ENCODE assay signal across 25 cellular contexts in genomic region chr9:136156216-136157120, GRCh38. TPM values are rescaled to one million over a fixed set of nuclear protein-coding genes. Genes with fewer than 3 reads are reported as not detected.
DNase-seq lines count a peak whose midpoint lies in the region; ATAC-seq, FAIRE-seq and TF ChIP-seq lines count a peak whose summit lies in the region.
"Had no signal": no experiment of that assay in that cellular context is flagged by ENCODE, and none has a peak within 500 bp of the region (broad histone marks: within the 10 kb centered on the region; RNA-seq: fewer than 3 reads in every experiment).

No MANE protein-coding gene starts in this region.

- peaks cover 56 to 67% of the 10 kb centered on the region in 2 experiments for H3K27me3 ChIP-seq in K562 (ENCODE audit: control insufficient read depth in 2 of 2, insufficient read depth in 2 of 2, low read length in 2 of 2)
- H3K27me3 ChIP-seq: BLaER1 had no signal

- H3K4me3 ChIP-seq in K562, result no peak overlapping the region
- H3K4me3 ChIP-seq: BLaER1, GM12878, GM23248, HAP-1 had no signal

- 10% methylated on average over 36 of the region's 42 CpGs for WGBS in K562 (ENCODE audit: insufficient coverage, low coverage, missing lambda C conversion rate)

- TF ChIP-seq POLR2A in K562 (conservative IDR thresholded peaks at IDR 0.05), result no peak

- FAIRE-seq in K562 (lab: Jason Lieb, UNC), result no peak
- FAIRE-seq: GM12878, GM19239, HepG2 had no signal

- no peaks in the 10 kb centered on the region for H3K9me3 ChIP-seq in K562 (replicated peaks; ENCODE audit: control insufficient read depth, insufficient read depth, low read depth, low read length)
- H3K9me3 ChIP-seq: BLaER1, HAP-1 had no signal

- peaks cover 5% of the 10 kb centered on the region; the same call in 1 of the 2 replicates for H4K20me1 ChIP-seq in K562 (replicated peaks; ENCODE audit: control insufficient read depth, insufficient read depth, low read length)
- H4K20me1 ChIP-seq: BLaER1 had no signal

- in situ Hi-C loops in K562 (cut with MboI), result no loop called here

- H3K27ac Mint-ChIP-seq in nephron, result no peak overlapping the region
- H3K27ac Mint-ChIP-seq: CD14-positive monocyte; CD4-positive, alpha-beta memory T cell; HFFc6; IgD-negative memory B cell had no signal

- CTCF ChIA-PET in HEK293T (lab: Yijun Ruan, JAX), result interaction anchor here (1.2 to 1.3 kb wide), 2 partner anchors 12 to 18 kb away, joined by 3 to 4 read pairs; no protein-coding TSS in a partner anchor
- CTCF ChIA-PET in K562 (lab: Yijun Ruan, JAX; ENCODE audit: low intra/inter-chr PET ratio), result no interaction called here

- ATAC-seq in Right ventricle myocardium inferior, result no peak
- ATAC-seq in K562, result no peak
- no peak for ATAC-seq in GM21786 (IDR thresholded peaks at IDR 0.05; ENCODE audit: unreplicated experiment)
- ATAC-seq: GM12878, HepG2 had no signal

- BruUV-seq in K562 (replicated peaks; lab: Mats Ljungman, UMichigan), result no TSS peak

- peaks cover 20% of the 10 kb centered on the region for H3K4me1 Mint-ChIP-seq in nephron
- H3K4me1 Mint-ChIP-seq: CD14-positive monocyte; CD4-positive, alpha-beta memory T cell had no signal

- peak; percentile 45 for DNase-seq in Right ventricle myocardium inferior (ENCODE audit: missing footprints)
- no peak for DNase-seq in cardiac septum (ENCODE audit: low spot score)
- no peak for DNase-seq in HEK293T (ENCODE audit: extremely low spot score)
- DNase-seq in K562 (ENCODE audit: extremely low read depth in 1 of 4, low spot score in 3 of 4), result no peak
- DNase-seq in ureter (ENCODE audit: low spot score), result no peak
- no peak for DNase-seq in OCI-M2 (lab: John Stamatoyannopoulos, UW; ENCODE audit: unreplicated experiment)
- DNase-seq: 8988T; CD4-positive, alpha-beta memory T cell; DMS53; DND-41; EL; GM23248; HFFc6 had no signal

- H3K27me3 Mint-ChIP-seq in nephron (ENCODE audit: low read depth), result peaks cover 61% of the 10 kb centered on the region

- no peak overlapping the region for H3K27ac ChIP-seq in K562 (ENCODE audit: extremely low read depth, low read depth, low read length)
- H3K27ac ChIP-seq: BLaER1, GM23248 had no signal

- TF ChIP-seq EP300 in K562 (IDR thresholded peaks at IDR 0.05; ENCODE audit: low read length), result no peak

- H2AFZ ChIP-seq in K562 (ENCODE audit: low read depth, low read length), result no peak overlapping the region
- H2AFZ ChIP-seq: GM23248 had no signal

- no peaks in the 10 kb centered on the region for H3K9me1 ChIP-seq in K562 (ENCODE audit: control insufficient read depth, insufficient read depth, low read length)

- no peak for TF ChIP-seq RAD21 in K562 (CRISPR knock-in tag; conservative IDR thresholded peaks at IDR 0.05 in 1 of 2, IDR thresholded peaks at IDR 0.05 in 1 of 2)

- H3K4me3 Mint-ChIP-seq in nephron, result peak overlapping the region in 2 of 3 experiments; percentile 32 to 43
- H3K4me3 Mint-ChIP-seq: CD4-positive, alpha-beta memory T cell; HFFc6; IgD-negative memory B cell had no signal

- no peaks in the 10 kb centered on the region for H3K36me3 ChIP-seq in K562 (ENCODE audit: control insufficient read depth, insufficient read depth, low read length)
- H3K36me3 ChIP-seq: BLaER1, HAP-1 had no signal

- intact Hi-C loops in Right ventricle myocardium inferior (cut with DNase I), result no loop called here
- intact Hi-C loops in cardiac septum (cut with DNase I), result no loop called here
- intact Hi-C loops in K562 (cut with micrococcal nuclease), result no loop called here

- H3K9ac ChIP-seq in K562 (ENCODE audit: insufficient read depth in 1 of 2, low read depth in 2 of 2, low read length in 2 of 2), result no peak overlapping the region; a peak in 1 of 4 replicates
- H3K9ac ChIP-seq: GM23248 had no signal

- no peaks in the 10 kb centered on the region for H3K79me2 ChIP-seq in K562 (ENCODE audit: control insufficient read depth, insufficient read depth, low read length)

- H3K36me3 Mint-ChIP-seq in nephron (ENCODE audit: low read depth), result no peaks in the 10 kb centered on the region
- H3K36me3 Mint-ChIP-seq: CD14-positive monocyte; CD4-positive, alpha-beta memory T cell; IgD-negative memory B cell had no signal

- TF ChIP-seq CTCF in K562 (IDR thresholded peaks at IDR 0.05 in 2 of 3, conservative IDR thresholded peaks at IDR 0.05 in 1 of 3; ENCODE audit: insufficient read depth in 2 of 3, low read depth in 1 of 3, low read length in 3 of 3) (no peak), nephron (IDR thresholded peaks at IDR 0.05; ENCODE audit: unreplicated experiment in 3 of 3) (no peak)

- POLR2A ChIA-PET in HEK293T (lab: Yijun Ruan, JAX) (no interaction called here), K562 (lab: Yijun Ruan, JAX) (interaction anchor here (1.1 kb wide), 1 partner anchor 11 kb away, joined by 3 read pairs; no protein-coding TSS in a partner anchor)

- peaks cover 4% of the 10 kb centered on the region for H3K9me3 Mint-ChIP-seq in nephron
- H3K9me3 Mint-ChIP-seq: CD4-positive, alpha-beta memory T cell; HFFc6; IgD-negative memory B cell had no signal

- H3K4me1 ChIP-seq in K562 (replicated peaks in 1 of 2; ENCODE audit: control insufficient read depth in 2 of 2, insufficient read depth in 2 of 2, low read length in 2 of 2), result peaks cover 0 to 39% of the 10 kb centered on the region in 2 experiments; a peak in 2 of 5 replicates
- H3K4me1 ChIP-seq: HAP-1 had no signal

- H3K4me2 ChIP-seq in K562 (ENCODE audit: insufficient read depth, low read length), result no peak overlapping the region

TF ChIP-seq in HEK293T, 16 proteins besides CTCF, POLR2A, EP300 and RAD21 (continues in another document):
- TF ChIP-seq SUZ12 (IDR thresholded peaks at IDR 0.05), result no peak
- TF ChIP-seq FOXA1 (IDR thresholded peaks at IDR 0.05), result no peak
- no peak for TF ChIP-seq FOXK2 (IDR thresholded peaks at IDR 0.05)
- no peak for TF ChIP-seq L3MBTL2 (conservative IDR thresholded peaks at IDR 0.05)

TF ChIP-seq in K562, 482 proteins besides CTCF, POLR2A, EP300 and RAD21 (continues in another document):
- TF ChIP-seq ZNF699 (CRISPR knock-in tag; IDR thresholded peaks at IDR 0.05; ENCODE audit: insufficient replicate concordance) (no peak), ZNF57 (CRISPR knock-in tag; IDR thresholded peaks at IDR 0.05) (no peak), KLF6 (CRISPR knock-in tag; IDR thresholded peaks at IDR 0.05; ENCODE audit: borderline replicate concordance) (no peak), ELK3 (CRISPR knock-in tag; IDR thresholded peaks at IDR 0.05) (no peak), CBX5 (IDR thresholded peaks at IDR 0.05; ENCODE audit: borderline replicate concordance, low read depth) (no peak), GABPB1 (CRISPR knock-in tag; IDR thresholded peaks at IDR 0.05) (no peak), MEIS2 (IDR thresholded peaks at IDR 0.05; ENCODE audit: partially characterized antibody) (peak; percentile 30), NR2F6 (CRISPR knock-in tag; IDR thresholded peaks at IDR 0.05) (no peak)

RNA-seq across cellular contexts. Expression of gene TMEM250, which starts 37.8 kb away (rescaled TPM):
- 18.7 TPM for total RNA-seq in Right ventricle myocardium inferior
- total RNA-seq in cardiac septum, result 19.8 TPM
- total RNA-seq in K562 (2011; cell fraction: chromatin; rRNA removed; ENCODE audit: low replicate concordance), result 9.3 and 37.6 TPM in 2 replicates
- total RNA-seq in K562 (2011; cell fraction: nucleolus; rRNA removed), result 42.5 and 42.8 TPM in 2 replicates
- total RNA-seq in K562 (2011; cell fraction: nucleoplasm; rRNA removed), result 19.5 and 20.3 TPM in 2 replicates
- total RNA-seq in K562 (2014; rRNA removed), result 44.6 and 51.3 TPM in 2 replicates
- total RNA-seq in K562 (2014; rRNA removed; fragmentation: Illumina TruSeq; extraction: Trizol), result 6.2 and 6.7 TPM in 2 replicates
- total RNA-seq in K562 (2015; rRNA removed; fragmentation: Illumina TruSeq; extraction: Trizol), result 21.6 and 23.3 TPM in 2 replicates
- 40.6 and 43.1 TPM in 2 replicates for total RNA-seq in K562 (2021)
- 11.5 and 12.2 TPM in 2 replicates for polyA plus RNA-seq in K562 (2011; rRNA removed)
- polyA plus RNA-seq in K562 (2011; cell fraction: cytosol; rRNA removed), result 15.5 and 50.0 TPM in 2 replicates
- 27.4 and 47.1 TPM in 2 replicates for polyA plus RNA-seq in K562 (2011; cell fraction: nucleus; rRNA removed)
- 27.5 and 33.5 TPM in 2 replicates for polyA plus RNA-seq in K562 (2012)
- 9.8 and 16.8 TPM in 2 replicates for polyA plus RNA-seq in K562 (2014; fragmentation: Illumina TruSeq; extraction: Trizol)
- under 1 TPM; 0.32 to 0.64 TPM for polyA plus RNA-seq in K562 (2014; fragmentation: Nextera tagmentation; extraction: Ambion mirVana)
- 25.1 and 28.0 TPM in 2 replicates for polyA plus RNA-seq in K562 (2014; rRNA removed)
- 4.9 and 9.2 TPM in 2 replicates for polyA minus RNA-seq in K562 (2011; rRNA and poly(A)+ RNA removed)
- polyA minus RNA-seq in K562 (2011; cell fraction: cytosol; rRNA and poly(A)+ RNA removed), result 18.4 and 21.8 TPM in 2 replicates
- polyA minus RNA-seq in K562 (2011; cell fraction: nucleus; rRNA and poly(A)+ RNA removed), result 18.7 and 25.0 TPM in 2 replicates
- 31.8 TPM for total RNA-seq in ureter

RNA-seq across cellular contexts. Expression of gene LHX3, which starts 48.5 kb away (rescaled TPM):
- total RNA-seq in Right ventricle myocardium inferior, result not detected
- total RNA-seq in cardiac septum, result not detected
- total RNA-seq in K562 (2011; cell fraction: chromatin; rRNA removed; ENCODE audit: low replicate concordance), result 0.09 TPM in 1 of 2 replicates, not detected in the other
- not detected in 2 replicates for total RNA-seq in K562 (2011; cell fraction: nucleolus; rRNA removed)
- total RNA-seq in K562 (2011; cell fraction: nucleoplasm; rRNA removed), result not detected in 2 replicates
- not detected in 2 replicates for total RNA-seq in K562 (2014; rRNA removed)
- not detected in 2 replicates for total RNA-seq in K562 (2014; rRNA removed; fragmentation: Illumina TruSeq; extraction: Trizol)
- not detected in 2 replicates for total RNA-seq in K562 (2015; rRNA removed; fragmentation: Illumina TruSeq; extraction: Trizol)
- 0.09 TPM in 1 of 2 replicates, not detected in the other for total RNA-seq in K562 (2021)
- polyA plus RNA-seq in K562 (2011; rRNA removed), result not detected in 2 replicates
- not detected in 2 replicates for polyA plus RNA-seq in K562 (2011; cell fraction: cytosol; rRNA removed)
- polyA plus RNA-seq in K562 (2011; cell fraction: nucleus; rRNA removed), result 0.04 TPM in 1 of 2 replicates, not detected in the other
- 0.91 TPM in 1 of 2 replicates, not detected in the other for polyA plus RNA-seq in K562 (2012)
- polyA plus RNA-seq in K562 (2014; fragmentation: Illumina TruSeq; extraction: Trizol), result not detected in 2 replicates
- not detected for polyA plus RNA-seq in K562 (2014; fragmentation: Nextera tagmentation; extraction: Ambion mirVana)
- not detected in 2 replicates for polyA plus RNA-seq in K562 (2014; rRNA removed)
- polyA minus RNA-seq in K562 (2011; rRNA and poly(A)+ RNA removed), result not detected in 2 replicates
- polyA minus RNA-seq in K562 (2011; cell fraction: cytosol; rRNA and poly(A)+ RNA removed), result not detected in 2 replicates
- not detected in 2 replicates for polyA minus RNA-seq in K562 (2011; cell fraction: nucleus; rRNA and poly(A)+ RNA removed)
- not detected for total RNA-seq in ureter
- total RNA-seq: CD4-positive, alpha-beta memory T cell; G401; GM12878; GM23248; H4; HepG2; HFFc6 had no signal
- polyA plus RNA-seq: AG04450; CD14-positive monocyte; CD4-positive, alpha-beta memory T cell; GM12878; GM23248; HepG2; IgD-negative memory B cell had no signal
